15 cellular contexts compared by ENCODE assay signal in genomic region chr7:149861728-149862045, GRCh38. TPM values are rescaled to one million over a fixed set of nuclear protein-coding genes. Genes with fewer than 3 reads are reported as not detected.
DNase-seq lines count a peak whose midpoint lies in the region; ATAC-seq and TF ChIP-seq lines count a peak whose summit lies in the region.
"Had no signal": no experiment of that assay in that cellular context is flagged by ENCODE, and none has a peak within 500 bp of the region (broad histone marks: within the 10 kb centered on the region; RNA-seq: fewer than 3 reads in every experiment).

No MANE protein-coding gene starts in this region.

- H3K27me3 Mint-ChIP-seq in GM23338 (ENCODE audit: insufficient read depth, low read depth, poor library complexity): peaks cover 12% of the 10 kb centered on the region
- peaks cover 5% of the 10 kb centered on the region for H3K27me3 Mint-ChIP-seq in glutamatergic neuron (ENCODE audit: unreplicated experiment)
- H3K27me3 Mint-ChIP-seq: CD4-positive, alpha-beta T cell; IgD-negative memory B cell had no signal

- POLR2A ChIA-PET in IMR-90 (lab: Charles Lee; ENCODE audit: unreplicated experiment): no interaction called here

- no peak for TF ChIP-seq POLR2A in IMR-90 (IDR thresholded peaks at IDR 0.05; ENCODE audit: low read depth, low read length)
- TF ChIP-seq POLR2A in testis (IDR thresholded peaks at IDR 0.05): no peak

- H3K23ac ChIP-seq in IMR-90 (ENCODE audit: low read depth, low read length): no peak overlapping the region
- peak overlapping the region; percentile 70 for H3K23ac ChIP-seq in neuronal stem cell (ENCODE audit: low read depth, low read length, poor library complexity)

- H3F3A ChIP-seq in GM23338 (replicated peaks; ENCODE audit: low read depth): no peaks in the 10 kb centered on the region

- H3K27ac ChIP-seq in GM23338 (ENCODE audit: low read depth) (no peak overlapping the region), IMR-90 (ENCODE audit: insufficient read depth, low read length) (no peak overlapping the region), neuronal stem cell (replicated peaks; ENCODE audit: low read length) (no peak overlapping the region), testis (no peak overlapping the region)
- H3K27ac ChIP-seq: A549, C4-2B had no signal

- H3K36me3 Mint-ChIP-seq in GM23338 (ENCODE audit: low read depth) (no peaks in the 10 kb centered on the region; the same call in 2 of the 3 replicates), glutamatergic neuron (ENCODE audit: unreplicated experiment) (no peaks in the 10 kb centered on the region)

- H2AFZ ChIP-seq in GM23338 (no peak overlapping the region), IMR-90 (replicated peaks; ENCODE audit: low read length, poor library complexity) (no peak overlapping the region), neuronal stem cell (ENCODE audit: low read length) (no peak overlapping the region)

- H2AK5ac ChIP-seq in IMR-90 (ENCODE audit: low read depth, low read length) (no peak overlapping the region), neuronal stem cell (ENCODE audit: low read depth, low read length) (no peak overlapping the region)

- no peak overlapping the region for H4K8ac ChIP-seq in IMR-90 (ENCODE audit: low read depth in 2 of 2, low read length in 2 of 2)
- H4K8ac ChIP-seq in neuronal stem cell (ENCODE audit: low read depth, low read length): no peak overlapping the region

- H3K4me3 ChIP-seq in GM23338: no peak overlapping the region
- no peak overlapping the region for H3K4me3 ChIP-seq in IMR-90 (ENCODE audit: insufficient read depth, low read depth, low read length)
- no peak overlapping the region for H3K4me3 ChIP-seq in neuronal stem cell (ENCODE audit: low read length in 2 of 2)
- H3K4me3 ChIP-seq in testis: no peak overlapping the region
- H3K4me3 ChIP-seq: A549, HAP-1 had no signal

- no peaks in the 10 kb centered on the region for H3K79me1 ChIP-seq in IMR-90 (ENCODE audit: low read depth in 1 of 2, low read length in 2 of 2)
- H3K79me1 ChIP-seq in neuronal stem cell (ENCODE audit: low read depth, low read length): peaks cover 2% of the 10 kb centered on the region

- H2BK120ac ChIP-seq in IMR-90 (ENCODE audit: low read depth, low read length) (no peak overlapping the region), neuronal stem cell (ENCODE audit: low read depth, low read length) (no peak overlapping the region)

- H3K4me3 Mint-ChIP-seq in GM23338: no peak overlapping the region
- H3K4me3 Mint-ChIP-seq in glutamatergic neuron (ENCODE audit: unreplicated experiment): no peak overlapping the region
- H3K4me3 Mint-ChIP-seq: CD4-positive, alpha-beta T cell; IgD-negative memory B cell had no signal

- H2BK15ac ChIP-seq in IMR-90 (ENCODE audit: low read depth, low read length) (no peak overlapping the region), neuronal stem cell (ENCODE audit: low read length) (no peak overlapping the region)

- peaks cover 5% of the 10 kb centered on the region for H3K4me1 Mint-ChIP-seq in GM23338
- H3K4me1 Mint-ChIP-seq in glutamatergic neuron (ENCODE audit: low read depth, unreplicated experiment): peaks cover 1% of the 10 kb centered on the region

- H4K91ac ChIP-seq in IMR-90 (ENCODE audit: insufficient read depth, low read depth, low read length) (no peak overlapping the region), neuronal stem cell (ENCODE audit: low read depth, low read length, poor library complexity) (no peak overlapping the region)

- H3K4ac ChIP-seq in IMR-90 (ENCODE audit: low read depth, low read length): no peak overlapping the region
- no peak overlapping the region for H3K4ac ChIP-seq in neuronal stem cell (ENCODE audit: low read length)

- in situ Hi-C loops in IMR-90 (cut with MboI; ENCODE audit: low sequenced_read_pairs): loop anchor here (25.0 kb wide), 1 partner anchor 551 kb away; a partner anchor contains a TSS

- no peaks in the 10 kb centered on the region for H3K36me3 ChIP-seq in GM23338 (ENCODE audit: insufficient read depth)
- peaks cover 48% of the 10 kb centered on the region for H3K36me3 ChIP-seq in IMR-90 (ENCODE audit: control insufficient read depth, insufficient read depth, low read length)
- H3K36me3 ChIP-seq in neuronal stem cell (replicated peaks in 1 of 2; ENCODE audit: control insufficient read depth in 2 of 2, insufficient read depth in 2 of 2, low read length in 2 of 2): peaks cover 8 to 65% of the 10 kb centered on the region in 2 donors
- no peaks in the 10 kb centered on the region for H3K36me3 ChIP-seq in testis (ENCODE audit: low read depth, missing control alignments)
- H3K36me3 ChIP-seq: HAP-1 had no signal

- peak overlapping the region; percentile 19 for H2AK9ac ChIP-seq in IMR-90 (replicated peaks; ENCODE audit: low read depth, low read length, poor library complexity)

- H2BK5ac ChIP-seq in IMR-90 (ENCODE audit: low read depth, low read length, poor library complexity, severe bottlenecking) (no peak overlapping the region), neuronal stem cell (ENCODE audit: low read length) (no peak overlapping the region)

- peak; percentile 7; the same call in 1 of the 3 replicates for ATAC-seq in GM23338
- ATAC-seq in IMR-90 (ENCODE audit: low read depth): no peak

- peaks cover 4% of the 10 kb centered on the region; the same call in 1 of the 2 replicates for H3K9me1 ChIP-seq in IMR-90 (ENCODE audit: insufficient read depth, low read length)

- H3K4me2 ChIP-seq in GM23338: no peak overlapping the region
- H3K4me2 ChIP-seq in IMR-90 (ENCODE audit: low read depth, low read length): no peak overlapping the region
- no peak overlapping the region for H3K4me2 ChIP-seq in neuronal stem cell (ENCODE audit: insufficient read depth, low read length, poor library complexity, severe bottlenecking)
- H3K4me2 ChIP-seq: A549 had no signal

- H3K79me2 ChIP-seq in GM23338 (replicated peaks; ENCODE audit: insufficient read depth): no peaks in the 10 kb centered on the region

- TF ChIP-seq CTCF in GM23338 (conservative IDR thresholded peaks at IDR 0.05; ENCODE audit: low read depth in 2 of 2) (no peak), IMR-90 (conservative IDR thresholded peaks at IDR 0.05; ENCODE audit: low read depth, low read length) (no peak), glutamatergic neuron (IDR thresholded peaks at IDR 0.05; ENCODE audit: partially characterized antibody, unreplicated experiment) (peak; percentile 1), testis (IDR thresholded peaks at IDR 0.05) (no peak)

- CTCF ChIA-PET in IMR-90 (lab: Yijun Ruan, JAX): no interaction called here

- no peak for TF ChIP-seq RAD21 in IMR-90 (IDR thresholded peaks at IDR 0.05; ENCODE audit: low read length)

- no TSS peak for BruUV-seq in IMR-90 (replicated peaks; lab: Mats Ljungman, UMichigan)

- H3K14ac ChIP-seq in IMR-90 (replicated peaks; ENCODE audit: low read depth, low read length): no peak overlapping the region
- H3K14ac ChIP-seq in neuronal stem cell (ENCODE audit: low read length): no peak overlapping the region

- H3K56ac ChIP-seq in IMR-90 (ENCODE audit: extremely low read depth, insufficient read depth, low read length): no peak overlapping the region

- H3K27me3 ChIP-seq in GM23338 (ENCODE audit: insufficient read depth) (no peaks in the 10 kb centered on the region), IMR-90 (ENCODE audit: control insufficient read depth, insufficient read depth, low read length) (no peaks in the 10 kb centered on the region), neuronal stem cell (ENCODE audit: control insufficient read depth in 3 of 3, insufficient read depth in 3 of 3, low read depth in 1 of 3, low read length in 3 of 3) (no peaks in the 10 kb centered on the region), testis (no peaks in the 10 kb centered on the region)

- H3K9ac ChIP-seq in IMR-90 (ENCODE audit: low read depth, low read length) (no peak overlapping the region), neuronal stem cell (ENCODE audit: low read depth, low read length, poor library complexity) (peak overlapping the region; percentile 2)

- H4K5ac ChIP-seq in IMR-90 (ENCODE audit: low read depth, low read length): no peak overlapping the region

- H2BK20ac ChIP-seq in IMR-90 (ENCODE audit: low read depth, low read length): no peak overlapping the region

- dilution Hi-C loops in IMR-90 (cut with HindIII; ENCODE audit: low sequenced_read_pairs, unreplicated experiment): no loop called here

- H3K18ac ChIP-seq in IMR-90 (ENCODE audit: low read depth, low read length) (no peak overlapping the region), neuronal stem cell (ENCODE audit: low read length) (peak overlapping the region; percentile 18)

- no peak for DNase-seq in GM23338 (ENCODE audit: low spot score)
- DNase-seq in IMR-90: no peak
- DNase-seq in glutamatergic neuron: no peak
- DNase-seq in neuronal stem cell (ENCODE audit: low spot score): no peak
- DNase-seq in testis: no peak
- DNase-seq in anterior cingulate cortex (lab: John Stamatoyannopoulos, UW): no peak
- DNase-seq in stimulated activated CD4-positive, alpha-beta T cell treated with anti-CD3 and anti-CD28 coated beads, Interleukin-12 subunit alpha, Interleukin-12 subunit beta, amount 100 ng/mL, for 4 hours: no peak
- no peak for DNase-seq in hippocampal formation (lab: John Stamatoyannopoulos, UW)
- DNase-seq: AML-193; Caco-2; CD4-positive, alpha-beta T cell had no signal

- H3K9me3 Mint-ChIP-seq in GM23338 (no peaks in the 10 kb centered on the region; the same call in 2 of the 3 replicates), glutamatergic neuron (ENCODE audit: unreplicated experiment) (no peaks in the 10 kb centered on the region)
- H3K9me3 Mint-ChIP-seq: CD4-positive, alpha-beta T cell; IgD-negative memory B cell had no signal

- H3K4me1 ChIP-seq in GM23338 (ENCODE audit: insufficient read depth) (no peaks in the 10 kb centered on the region), IMR-90 (ENCODE audit: control insufficient read depth, insufficient read depth, low read length) (no peaks in the 10 kb centered on the region), neuronal stem cell (ENCODE audit: control insufficient read depth in 2 of 2, insufficient read depth in 1 of 2, low read depth in 1 of 2, low read length in 2 of 2) (no peaks in the 10 kb centered on the region), testis (no peaks in the 10 kb centered on the region)
- H3K4me1 ChIP-seq: A549, Caco-2, HAP-1 had no signal

- H4K20me1 ChIP-seq in GM23338 (replicated peaks; ENCODE audit: insufficient read depth) (no peaks in the 10 kb centered on the region), IMR-90 (ENCODE audit: insufficient read depth, low read length) (no peaks in the 10 kb centered on the region)

- 99% methylated on average over 14 of the region's 16 CpGs; no CpG with 5 or more reads in 1 of the 2 experiments for WGBS in IMR-90 (ENCODE audit: extremely low coverage in 2 of 2, insufficient read length in 1 of 2), 2 experiments
- no CpG with 5 or more reads among the region's 16 CpGs for WGBS in neuronal stem cell (ENCODE audit: extremely low coverage in 2 of 2, insufficient read length in 2 of 2, insufficient replicate concordance in 1 of 2), 2 donors
- WGBS in testis, 2 donors: 96% methylated on average over 16 of the region's 16 CpGs

- H3K9me2 ChIP-seq in GM23338 (ENCODE audit: insufficient read depth): no peaks in the 10 kb centered on the region

- intact Hi-C loops in IMR-90 (cut with micrococcal nuclease): no loop called here
- intact Hi-C loops in testis (cut with DNase I; ENCODE audit: low total_unique reads): no loop called here

- H3K27ac Mint-ChIP-seq in GM23338 (no peak overlapping the region), glutamatergic neuron (ENCODE audit: unreplicated experiment) (no peak overlapping the region)
- H3K27ac Mint-ChIP-seq: CD4-positive, alpha-beta T cell; IgD-negative memory B cell had no signal

- H2BK12ac ChIP-seq in neuronal stem cell (ENCODE audit: low read length): no peak overlapping the region

- no peaks in the 10 kb centered on the region for H3K9me3 ChIP-seq in IMR-90 (ENCODE audit: control insufficient read depth, insufficient read depth, low read length)
- no peaks in the 10 kb centered on the region for H3K9me3 ChIP-seq in neuronal stem cell (replicated peaks in 1 of 2; ENCODE audit: control insufficient read depth in 2 of 2, insufficient read depth in 1 of 2, low read depth in 1 of 2, low read length in 2 of 2)
- H3K9me3 ChIP-seq in testis: no peaks in the 10 kb centered on the region
- H3K9me3 ChIP-seq: A549, Caco-2, HAP-1 had no signal

RNA-seq across cellular contexts. Expression of gene ATP6V0E2, which starts 12.1 kb away (rescaled TPM):
- total RNA-seq in GM23338 (2014; rRNA removed; shearing (Covaris generic)): 18.8 and 34.7 TPM in 2 replicates
- polyA plus RNA-seq in GM23338 (2016; fragmentation: Nextera tagmentation; extraction: Ambion mirVana) (14.8 and 15.6 TPM in 2 replicates), IMR-90 (2012; rRNA removed) (29.3 and 30.3 TPM in 2 replicates), testis (ENCODE audit: insufficient read depth, low read depth, low replicate concordance) (14.0 TPM)
- total RNA-seq in IMR-90 (2012; rRNA removed) (5.7 and 10.3 TPM in 2 replicates), glutamatergic neuron (ENCODE audit: unreplicated experiment) (67.6 TPM), testis (10 to 100 TPM; 30.3 to 37.1 TPM)
- 18.0 and 25.3 TPM in 2 replicates for polyA plus RNA-seq in IMR-90 (2012; cell fraction: cytosol; rRNA removed)
- 17.9 and 24.3 TPM in 2 replicates for polyA plus RNA-seq in IMR-90 (2012; cell fraction: nucleus; rRNA removed; ENCODE audit: low replicate concordance)
- 63.8 TPM for polyA plus RNA-seq in neuronal stem cell (2013, experiment 1 of 2)
- 60.2 TPM for polyA plus RNA-seq in neuronal stem cell (2013, experiment 2 of 2)

RNA-seq across cellular contexts. Expression of gene ZNF862, which starts 23.5 kb away (rescaled TPM):
- total RNA-seq in GM23338 (2014; rRNA removed; shearing (Covaris generic)): 1.6 and 2.3 TPM in 2 replicates
- 0.64 and 0.94 TPM in 2 replicates for polyA plus RNA-seq in GM23338 (2016; fragmentation: Nextera tagmentation; extraction: Ambion mirVana)
- total RNA-seq in IMR-90 (2012; rRNA removed): 3.3 and 5.9 TPM in 2 replicates
- polyA plus RNA-seq in IMR-90 (2012; rRNA removed): 10.8 and 10.9 TPM in 2 replicates
- 4.5 and 5.8 TPM in 2 replicates for polyA plus RNA-seq in IMR-90 (2012; cell fraction: cytosol; rRNA removed)
- polyA plus RNA-seq in IMR-90 (2012; cell fraction: nucleus; rRNA removed; ENCODE audit: low replicate concordance): 56.1 and 60.8 TPM in 2 replicates
- 12.9 TPM for total RNA-seq in glutamatergic neuron (ENCODE audit: unreplicated experiment)
- 7.1 TPM for polyA plus RNA-seq in neuronal stem cell (2013, experiment 1 of 2)
- polyA plus RNA-seq in neuronal stem cell (2013, experiment 2 of 2): 6.8 TPM
- 10 to 100 TPM; 21.6 to 24.5 TPM for total RNA-seq in testis
- polyA plus RNA-seq in testis (ENCODE audit: insufficient read depth, low read depth, low replicate concordance): 12.8 TPM
